Comparison of ENCODE assay signal across 1 cellular context in genomic region chr7:22860337-22860736, GRCh38.
TF ChIP-seq lines count a peak whose summit lies in the region.

No MANE protein-coding gene starts in this region.

TF ChIP-seq in IMR-90, 13 proteins besides CTCF, POLR2A, EP300 and RAD21:
- TF ChIP-seq RCOR1 (IDR thresholded peaks at IDR 0.05; ENCODE audit: insufficient replicate concordance, low read length) = no peak
- no peak for TF ChIP-seq MAZ (IDR thresholded peaks at IDR 0.05; ENCODE audit: borderline replicate concordance, low read depth, low read length)
- TF ChIP-seq RFX5 (IDR thresholded peaks at IDR 0.05; ENCODE audit: low read depth, low read length) = no peak
- no peak for TF ChIP-seq ELK1 (IDR thresholded peaks at IDR 0.05; ENCODE audit: borderline replicate concordance, low read depth, low read length)
- TF ChIP-seq CEBPB (IDR thresholded peaks at IDR 0.05; ENCODE audit: low read depth, low read length) = no peak
- no peak for TF ChIP-seq NFE2L2 (IDR thresholded peaks at IDR 0.05; ENCODE audit: low read depth, low read length)
- no peak for TF ChIP-seq FOS (IDR thresholded peaks at IDR 0.05; ENCODE audit: low read depth, low read length)
- no peak for TF ChIP-seq USF2 (IDR thresholded peaks at IDR 0.05; ENCODE audit: low read depth, low read length)
- TF ChIP-seq MAFK (IDR thresholded peaks at IDR 0.05; ENCODE audit: low read depth, low read length) = no peak
- TF ChIP-seq SMC3 (IDR thresholded peaks at IDR 0.05; ENCODE audit: low read depth, low read length) = no peak
